In genomic region chr11:67504950-67505561, GRCh38 we compare ENCODE assay signal across 8 cellular contexts.
DNase-seq lines count a peak whose midpoint lies in the region; ATAC-seq and TF ChIP-seq lines count a peak whose summit lies in the region.

Gene PITPNM1 (minus strand): TSS chr11:67505363. CDS start chr11:67504180, 1,183 bp downstream.

- no peaks in the 10 kb centered on the region for H4K20me1 ChIP-seq in KMS-11 (ENCODE audit: insufficient read depth)

- H3K27ac ChIP-seq in KMS-11 (peak within 1 kb of the TSS; percentile 68), brain microvascular endothelial cell (peak within 1 kb of the TSS; percentile 53), skin epidermis (peak within 1 kb of the TSS; percentile 61 to 95 (median 84))

- H2AFZ ChIP-seq in KMS-11 (ENCODE audit: low read depth) = peak within 1 kb of the TSS; percentile 61

- peak within 1 kb of the TSS; percentile 34; the same call in 1 of the 2 replicates for H3K9ac ChIP-seq in KMS-11

- DNase-seq in GM03348 (ENCODE audit: low spot score) (peak; percentile 91), T-helper 9 cell (peak; percentile 68), brain microvascular endothelial cell (no peak), COLO829 (ENCODE audit: low spot score) (no peak)

- TF ChIP-seq CTCF in KMS-11 (conservative IDR thresholded peaks at IDR 0.05; ENCODE audit: low read depth, low read length) (no peak), brain microvascular endothelial cell (IDR thresholded peaks at IDR 0.05; ENCODE audit: low read depth, low read length, missing control alignments) (no peak)

- H3K27me3 ChIP-seq in KMS-11 (ENCODE audit: insufficient read depth, low read depth) (no peaks in the 10 kb centered on the region; the same call in 1 of the 2 replicates), brain microvascular endothelial cell (replicated peaks) (no peaks in the 10 kb centered on the region)

- H3K36me3 ChIP-seq in KMS-11 (ENCODE audit: insufficient read depth) = no peaks in the 10 kb centered on the region
- H3K36me3 ChIP-seq in brain microvascular endothelial cell (replicated peaks) = peaks cover 18% of the 10 kb centered on the region

- no peak within 1 kb of the TSS for H3K4me3 ChIP-seq in KMS-11 (IDR thresholded peaks at IDR 0.05; ENCODE audit: insufficient read depth, low read depth, low read length)
- peak within 1 kb of the TSS; percentile 80 for H3K4me3 ChIP-seq in brain microvascular endothelial cell (ENCODE audit: low read depth, low read length)
- H3K4me3 ChIP-seq in iPS-18c (ENCODE audit: insufficient read depth, low read depth, low read length) = peak within 1 kb of the TSS; percentile 84
- peak within 1 kb of the TSS; percentile 52 to 77 (median 67) for H3K4me3 ChIP-seq in skin epidermis

- in situ Hi-C loops in brain microvascular endothelial cell (cut with HindIII; ENCODE audit: low pct_ligation_motif_present, low sequenced_read_pairs) = no loop called here

- peaks cover 31% of the 10 kb centered on the region for H3K4me1 ChIP-seq in KMS-11 (ENCODE audit: low read depth, poor library complexity, severe bottlenecking)

- H3K9me3 ChIP-seq in iPS-18c (ENCODE audit: control insufficient read depth, insufficient read depth, low read length) = no peaks in the 10 kb centered on the region

- ATAC-seq in GM18517 (IDR thresholded peaks at IDR 0.05; ENCODE audit: unreplicated experiment) = no peak

- H3K79me2 ChIP-seq in KMS-11 (ENCODE audit: insufficient read depth, low read depth) = peaks cover 7% of the 10 kb centered on the region; the same call in 1 of the 2 replicates

- H3K4me2 ChIP-seq in KMS-11 = peak within 1 kb of the TSS; percentile 98

Comparison
In these comparisons a context has a peak if more than half of its experiments do, and no peak if none do; other contexts are left out.
1. DNase-seq: peak in GM03348 (single experiment) and T-helper 9 cell (single experiment); none in brain microvascular endothelial cell (single experiment) and COLO829 (single experiment).
2. Peak in every context shown above with its lines, with median percentiles within 50 percentile points of each other: H3K27ac ChIP-seq.